10 cellular contexts compared by ENCODE assay signal in genomic region chr19:14416743-14417214, GRCh38. TPM values are rescaled to one million over a fixed set of nuclear protein-coding genes. Genes with fewer than 3 reads are reported as not detected.
DNase-seq lines count a peak whose midpoint lies in the region; ATAC-seq, FAIRE-seq and TF ChIP-seq lines count a peak whose summit lies in the region.
"Had no signal": no experiment of that assay in that cellular context is flagged by ENCODE, and none has a peak within 500 bp of the region (broad histone marks: within the 10 kb centered on the region; RNA-seq: fewer than 3 reads in every experiment).

No MANE protein-coding gene starts in this region.

- FAIRE-seq in H54 (lab: Jason Lieb, UNC): no peak

- peak overlapping the region; percentile 86 for H3K4me3 ChIP-seq in DOHH2 (ENCODE audit: low read length)
- H3K4me3 ChIP-seq in naive thymus-derived CD4-positive, alpha-beta T cell (ENCODE audit: low read length): peak overlapping the region; percentile 87
- no peak overlapping the region for H3K4me3 ChIP-seq in brain microvascular endothelial cell (ENCODE audit: low read depth, low read length)
- no peak overlapping the region for H3K4me3 ChIP-seq in gastroesophageal sphincter
- H3K4me3 ChIP-seq in adrenal gland: no peak overlapping the region

- 50 to 73% methylated on average over 1 to 2 of the region's 7 CpGs for WGBS in gastroesophageal sphincter (ENCODE audit: low coverage in 1 of 2), 2 donors
- 71 to 76% (median 73%) methylated on average over 5 to 7 of the region's 7 CpGs for WGBS in adrenal gland, 4 donors

- ATAC-seq in activated naive CD4-positive, alpha-beta T cell treated with anti-CD3 and anti-CD28 coated beads, Interleukin-2, amount 50 U/mL, for 72 hours: no peak
- no peak for ATAC-seq in naive thymus-derived CD4-positive, alpha-beta T cell
- ATAC-seq in gastroesophageal sphincter: no peak

- CTCF ChIA-PET in naive thymus-derived CD4-positive, alpha-beta T cell (lab: Charles Lee): interaction anchor here (0.6 kb wide), 1 partner anchor 93 kb away, joined by 3 read pairs; no protein-coding TSS in a partner anchor

- in situ Hi-C loops in brain microvascular endothelial cell (cut with HindIII; ENCODE audit: low pct_ligation_motif_present, low sequenced_read_pairs): no loop called here

- DNase-seq in Kasumi-1 (lab: John Stamatoyannopoulos, UW) (peak; percentile 29 to 35), H54 (ENCODE audit: insufficient read length, low spot score) (no peak), brain microvascular endothelial cell (no peak), adrenal gland (no peak)
- DNase-seq in activated naive CD4-positive, alpha-beta T cell treated with anti-CD3 and anti-CD28 coated beads, Interleukin-2, amount 50 U/mL, for 72 hours (ENCODE audit: low spot score in 2 of 2): no peak
- no peak for DNase-seq in naive thymus-derived CD4-positive, alpha-beta T cell
- DNase-seq: occipital lobe; stimulated activated naive CD4-positive, alpha-beta T cell treated with Interleukin-2 at 50 U/mL for 16 hours had no signal

- peak overlapping the region; percentile 77 to 86 for H3K27ac Mint-ChIP-seq in activated naive CD4-positive, alpha-beta T cell treated with anti-CD3 and anti-CD28 coated beads, Interleukin-2, amount 50 U/mL, for 72 hours
- peak overlapping the region; percentile 63 to 91 (median 89) for H3K27ac Mint-ChIP-seq in naive thymus-derived CD4-positive, alpha-beta T cell

- peaks cover 29 to 40% of the 10 kb centered on the region in 2 donors for H3K36me3 Mint-ChIP-seq in activated naive CD4-positive, alpha-beta T cell treated with anti-CD3 and anti-CD28 coated beads, Interleukin-2, amount 50 U/mL, for 72 hours
- H3K36me3 Mint-ChIP-seq in naive thymus-derived CD4-positive, alpha-beta T cell: peaks cover 0 to 29% (median 6%) of the 10 kb centered on the region in 5 donors

- no peak for TF ChIP-seq POLR2A in H54 (IDR thresholded peaks at IDR 0.05; ENCODE audit: low read depth, low read length)
- TF ChIP-seq POLR2A in gastroesophageal sphincter (IDR thresholded peaks at IDR 0.05): no peak
- no peak for TF ChIP-seq POLR2A in adrenal gland (IDR thresholded peaks at IDR 0.05)

- no peaks in the 10 kb centered on the region for H3K9me3 Mint-ChIP-seq in activated naive CD4-positive, alpha-beta T cell treated with anti-CD3 and anti-CD28 coated beads, Interleukin-2, amount 50 U/mL, for 72 hours
- peaks cover 0 to 6% (median 0%) of the 10 kb centered on the region in 11 donors for H3K9me3 Mint-ChIP-seq in naive thymus-derived CD4-positive, alpha-beta T cell

- peaks cover 41% of the 10 kb centered on the region for H4K20me1 ChIP-seq in DOHH2 (ENCODE audit: control insufficient read depth, insufficient read depth, low read depth, low read length)

- H3K27ac ChIP-seq in DOHH2 (ENCODE audit: low read depth, low read length) (peak overlapping the region; percentile 87), brain microvascular endothelial cell (no peak overlapping the region), gastroesophageal sphincter (no peak overlapping the region), adrenal gland (peak overlapping the region in 1 of 5 donors; percentile 3)
- peak overlapping the region; percentile 92 for H3K27ac ChIP-seq in naive thymus-derived CD4-positive, alpha-beta T cell (ENCODE audit: low read depth, low read length)

- H3K27me3 ChIP-seq in DOHH2 (ENCODE audit: control insufficient read depth, low read length): no peaks in the 10 kb centered on the region
- H3K27me3 ChIP-seq in naive thymus-derived CD4-positive, alpha-beta T cell (ENCODE audit: control insufficient read depth in 2 of 2, insufficient read depth in 2 of 2, low read length in 2 of 2): no peaks in the 10 kb centered on the region
- no peaks in the 10 kb centered on the region for H3K27me3 ChIP-seq in brain microvascular endothelial cell (replicated peaks)
- no peaks in the 10 kb centered on the region for H3K27me3 ChIP-seq in gastroesophageal sphincter
- no peaks in the 10 kb centered on the region for H3K27me3 ChIP-seq in adrenal gland

- H3K4me1 Mint-ChIP-seq in naive thymus-derived CD4-positive, alpha-beta T cell: peaks cover 32 to 65% (median 53%) of the 10 kb centered on the region in 7 donors

- no peaks in the 10 kb centered on the region for H3K9me3 ChIP-seq in DOHH2 (ENCODE audit: control insufficient read depth, insufficient read depth, low read length)
- H3K9me3 ChIP-seq in naive thymus-derived CD4-positive, alpha-beta T cell (ENCODE audit: control insufficient read depth in 2 of 3, low read length in 3 of 3): no peaks in the 10 kb centered on the region
- no peaks in the 10 kb centered on the region for H3K9me3 ChIP-seq in gastroesophageal sphincter
- no peaks in the 10 kb centered on the region for H3K9me3 ChIP-seq in adrenal gland (replicated peaks in 1 of 3)

- peaks cover 0 to 2% (median 0%) of the 10 kb centered on the region in 5 donors for H3K27me3 Mint-ChIP-seq in naive thymus-derived CD4-positive, alpha-beta T cell

- H3K36me3 ChIP-seq in DOHH2 (ENCODE audit: control insufficient read depth, low read length) (peaks cover 72% of the 10 kb centered on the region), brain microvascular endothelial cell (replicated peaks) (peaks cover 19% of the 10 kb centered on the region), gastroesophageal sphincter (peaks cover 0 to 17% of the 10 kb centered on the region in 2 donors), adrenal gland (replicated peaks in 1 of 2) (peaks cover 0 to 13% of the 10 kb centered on the region in 2 donors)
- peaks cover 6 to 28% (median 12%) of the 10 kb centered on the region in 3 experiments for H3K36me3 ChIP-seq in naive thymus-derived CD4-positive, alpha-beta T cell (ENCODE audit: control insufficient read depth in 2 of 3, insufficient read depth in 3 of 3, low read length in 3 of 3)

- TF ChIP-seq CTCF in DOHH2 (IDR thresholded peaks at IDR 0.05; ENCODE audit: low read depth, low read length, poor library complexity, severe bottlenecking): no peak
- TF ChIP-seq CTCF in brain microvascular endothelial cell (IDR thresholded peaks at IDR 0.05; ENCODE audit: low read depth, low read length, missing control alignments): no peak
- TF ChIP-seq CTCF in gastroesophageal sphincter (IDR thresholded peaks at IDR 0.05): no peak
- no peak for TF ChIP-seq CTCF in adrenal gland (IDR thresholded peaks at IDR 0.05)

- intact Hi-C loops in naive thymus-derived CD4-positive, alpha-beta T cell (cut with micrococcal nuclease): loop anchor here (5.0 kb wide), 2 partner anchors 91 to 209 kb away; partner anchors contain the start of gene ADGRL1 (in 1 of the 2)
- intact Hi-C loops in adrenal gland (cut with DNase I): no loop called here

- H3K4me3 Mint-ChIP-seq in naive thymus-derived CD4-positive, alpha-beta T cell: peak overlapping the region; percentile 52 to 96 (median 91)

- no peak for TF ChIP-seq EP300 in gastroesophageal sphincter (IDR thresholded peaks at IDR 0.05)

- POLR2A ChIA-PET in naive thymus-derived CD4-positive, alpha-beta T cell (lab: Charles Lee): interaction anchor here (0.6 to 1.0 kb wide), 3 partner anchors 51 to 70 kb away, joined by 3 read pairs; no protein-coding TSS in a partner anchor

- peaks cover 82% of the 10 kb centered on the region for H3K79me2 ChIP-seq in DOHH2 (ENCODE audit: control insufficient read depth, low read length)

- H3K4me2 ChIP-seq in DOHH2 (ENCODE audit: low read length): peak overlapping the region; percentile 86

- H3F3A ChIP-seq in DOHH2 (ENCODE audit: control insufficient read depth, insufficient read depth): peaks cover 22% of the 10 kb centered on the region

- H3K9me2 ChIP-seq in DOHH2 (replicated peaks; ENCODE audit: control insufficient read depth, low read length): no peaks in the 10 kb centered on the region

- H3K4me1 ChIP-seq in DOHH2 (ENCODE audit: control insufficient read depth, low read length): peaks cover 41% of the 10 kb centered on the region
- H3K4me1 ChIP-seq in naive thymus-derived CD4-positive, alpha-beta T cell (ENCODE audit: control insufficient read depth in 2 of 2, insufficient read depth in 2 of 2, low read length in 2 of 2): peaks cover 43 to 51% of the 10 kb centered on the region in 2 donors
- peaks cover 0 to 75% (median 22%) of the 10 kb centered on the region in 3 donors for H3K4me1 ChIP-seq in gastroesophageal sphincter
- peaks cover 14 to 38% of the 10 kb centered on the region in 2 donors for H3K4me1 ChIP-seq in adrenal gland (replicated peaks in 1 of 2)

RNA-seq across cellular contexts. Expression of gene DDX39A, which starts 2.4 kb away (rescaled TPM):
- 100 to 1,000 TPM; 208 to 217 TPM for total RNA-seq in activated naive CD4-positive, alpha-beta T cell treated with anti-CD3 and anti-CD28 coated beads, Interleukin-2, amount 50 U/mL, for 72 hours
- 100 to 1,000 TPM; 135 to 288 (median 215) TPM for total RNA-seq in naive thymus-derived CD4-positive, alpha-beta T cell
- 100 to 1,000 TPM in 1 of 2 donors, 10 to 100 TPM in 1; 98.6 to 134 TPM for polyA plus RNA-seq in naive thymus-derived CD4-positive, alpha-beta T cell
- total RNA-seq in gastroesophageal sphincter: 10 to 100 TPM; 31.4 to 55.5 (median 43.4) TPM
- total RNA-seq in adrenal gland: 10 to 100 TPM; 30.7 to 60.7 (median 40.9) TPM
- polyA plus RNA-seq in adrenal gland: 100 to 1,000 TPM in 2 of 3 donors, 10 to 100 TPM in 1; 26.7 to 262 (median 126) TPM

RNA-seq across cellular contexts. Expression of gene PKN1, which starts 16.3 kb away (rescaled TPM):
- 100 to 1,000 TPM; 105 to 192 TPM for total RNA-seq in activated naive CD4-positive, alpha-beta T cell treated with anti-CD3 and anti-CD28 coated beads, Interleukin-2, amount 50 U/mL, for 72 hours
- total RNA-seq in naive thymus-derived CD4-positive, alpha-beta T cell: 100 to 1,000 TPM; 194 to 211 (median 206) TPM
- polyA plus RNA-seq in naive thymus-derived CD4-positive, alpha-beta T cell: 10 to 100 TPM; 47.2 to 88.2 TPM
- 100 to 1,000 TPM in 3 of 4 donors, 10 to 100 TPM in 1; 98.2 to 286 (median 139) TPM for total RNA-seq in gastroesophageal sphincter
- total RNA-seq in adrenal gland: 100 to 1,000 TPM in 7 of 8 donors, 10 to 100 TPM in 1; 97.5 to 184 (median 137) TPM
- polyA plus RNA-seq in adrenal gland: 100 to 1,000 TPM in 2 of 3 donors, 10 to 100 TPM in 1; 27.5 to 209 (median 118) TPM

RNA-seq across cellular contexts. Expression of gene ADGRE5, which starts 35.5 kb away (rescaled TPM):
- 100 to 1,000 TPM; 222 to 256 TPM for total RNA-seq in activated naive CD4-positive, alpha-beta T cell treated with anti-CD3 and anti-CD28 coated beads, Interleukin-2, amount 50 U/mL, for 72 hours
- 1,000 to 10,000 TPM in 1 of 5 experiments, 100 to 1,000 TPM in 4; 128 to 1,529 (median 215) TPM for total RNA-seq in naive thymus-derived CD4-positive, alpha-beta T cell
- polyA plus RNA-seq in naive thymus-derived CD4-positive, alpha-beta T cell: 100 to 1,000 TPM; 122 to 214 TPM
- total RNA-seq in gastroesophageal sphincter (10 to 100 TPM; 47.7 to 86.7 (median 66.1) TPM), adrenal gland (100 to 1,000 TPM in 1 of 8 donors, 10 to 100 TPM in 7; 26.8 to 103 (median 71.5) TPM)
- polyA plus RNA-seq in adrenal gland: 10 to 100 TPM; 11.7 to 25.8 (median 15.9) TPM

RNA-seq across cellular contexts. Expression of gene PTGER1, which starts 58.4 kb away (rescaled TPM):
- under 1 TPM; 0.20 to 0.97 TPM for total RNA-seq in activated naive CD4-positive, alpha-beta T cell treated with anti-CD3 and anti-CD28 coated beads, Interleukin-2, amount 50 U/mL, for 72 hours
- under 1 TPM in 1 of 5 experiments, not detected in 4; 0.46 TPM for total RNA-seq in naive thymus-derived CD4-positive, alpha-beta T cell
- polyA plus RNA-seq in naive thymus-derived CD4-positive, alpha-beta T cell: not detected
- total RNA-seq in gastroesophageal sphincter (1 to 10 TPM in 2 of 4 donors, under 1 TPM in 2; 0.23 to 4.6 (median 1.3) TPM), adrenal gland (1 to 10 TPM; 2.0 to 9.8 (median 4.0) TPM)
- 1 to 10 TPM in 2 of 3 donors, not detected in 1; 1.9 to 4.8 TPM for polyA plus RNA-seq in adrenal gland
- total RNA-seq: occipital lobe had no signal

Comparison
In these comparisons a context has a peak if more than half of its experiments do, and no peak if none do; other contexts are left out.
1. H3K27ac ChIP-seq: peak in DOHH2 (single experiment) and naive thymus-derived CD4-positive, alpha-beta T cell (single experiment); none in brain microvascular endothelial cell (single experiment) and gastroesophageal sphincter (0 of 4).
2. H3K4me3 ChIP-seq: peak in DOHH2 (single experiment) and naive thymus-derived CD4-positive, alpha-beta T cell (single experiment); none in brain microvascular endothelial cell (single experiment), gastroesophageal sphincter (0 of 2) and adrenal gland (0 of 4).
3. DNase-seq: peak in Kasumi-1 (2 of 2); none in activated naive CD4-positive, alpha-beta T cell treated with anti-CD3 and anti-CD28 coated beads, Interleukin-2, amount 50 U/mL, for 72 hours (0 of 2), naive thymus-derived CD4-positive, alpha-beta T cell (0 of 9), H54 (single experiment), brain microvascular endothelial cell (single experiment) and adrenal gland (0 of 7).
4. intact Hi-C loops: an anchor here in naive thymus-derived CD4-positive, alpha-beta T cell (5.0 kb wide); none called in adrenal gland.